Comparison of ENCODE assay signal across 8 cellular contexts in the genomic region with DNA sequence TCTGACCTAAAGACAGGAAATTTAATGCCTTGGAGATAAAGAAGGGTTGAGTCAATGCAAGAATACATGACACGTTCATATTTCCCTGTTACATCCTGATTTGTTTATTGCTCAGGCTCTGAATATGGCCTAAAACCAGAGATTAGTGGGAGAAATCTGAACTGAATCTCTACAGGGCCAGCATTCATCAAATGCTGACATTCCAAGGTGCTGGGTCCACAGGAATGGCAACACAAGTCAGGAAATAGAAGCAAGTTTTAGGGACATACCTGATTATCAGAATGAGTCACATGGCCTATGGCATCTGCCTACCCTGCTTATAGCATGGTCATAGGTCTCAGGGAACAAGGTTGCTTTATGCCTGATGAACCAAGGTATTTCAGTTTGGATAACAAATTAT.
"Had no signal": no experiment of that assay in that cellular context is flagged by ENCODE, and none has a peak within 500 bp of the region (broad histone marks: within the 10 kb centered on the region; RNA-seq: fewer than 3 reads in every experiment).

No MANE protein-coding gene starts in this region.

- H3K9ac ChIP-seq: GM23248 had no signal

- H3K4me3 Mint-ChIP-seq: GM23338, H9, HFFc6 had no signal

- H3K4me1 ChIP-seq: HAP-1 had no signal

- H3K27ac Mint-ChIP-seq: GM23338, H9, HFFc6 had no signal

- H3K27ac ChIP-seq: GM23248 had no signal

- H3K9me3 ChIP-seq: HAP-1 had no signal

- H3K36me3 ChIP-seq: HAP-1 had no signal

- DNase-seq: GM23248, GOT3, H7, H9, HCEC 1CT, HFFc6 had no signal

- H3K4me3 ChIP-seq: GM23248, GM23338, HAP-1 had no signal

- H3K4me2 ChIP-seq: GM23338 had no signal

- H3K4me1 Mint-ChIP-seq: GM23338, H9 had no signal

- H2AFZ ChIP-seq: GM23248, GM23338 had no signal
